In the genomic region with DNA sequence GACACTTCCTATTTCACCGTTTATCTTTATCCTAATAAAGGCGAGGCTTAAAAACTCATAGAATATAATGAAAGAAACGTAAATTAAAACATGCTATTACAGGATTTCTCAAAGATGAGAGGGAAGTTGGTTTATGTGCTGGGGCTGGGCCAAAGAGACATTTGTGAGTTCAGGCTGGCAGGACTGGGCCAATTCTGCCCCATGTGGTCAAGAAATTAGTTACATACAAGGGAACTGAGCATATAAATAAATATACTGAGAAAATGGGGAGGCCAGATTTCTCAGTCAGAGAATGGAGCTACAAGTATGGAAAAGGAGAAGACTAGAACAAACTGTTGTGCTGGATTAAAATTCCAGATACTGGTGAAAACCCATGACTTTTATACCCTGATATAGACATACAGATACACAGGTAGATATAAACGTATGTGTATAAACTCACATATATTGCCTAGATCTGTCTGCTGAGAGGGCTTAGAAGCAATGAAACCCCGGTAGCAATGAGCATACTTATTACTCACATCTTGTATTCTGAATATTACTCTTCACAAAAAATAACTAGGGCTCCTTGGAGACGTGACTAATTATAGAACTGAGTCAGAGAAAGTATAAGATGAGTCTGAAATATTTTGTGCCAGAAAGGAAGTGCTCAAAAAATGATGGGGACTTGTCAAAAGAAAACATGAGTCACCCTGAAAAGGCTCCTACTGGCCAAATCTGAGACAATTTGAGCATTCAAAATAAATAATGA, we compare ENCODE assay signal across 9 cellular contexts.
DNase-seq lines count a peak whose midpoint lies in the region; ATAC-seq and TF ChIP-seq lines count a peak whose summit lies in the region.
"Had no signal": no experiment of that assay in that cellular context is flagged by ENCODE, and none has a peak within 500 bp of the region (broad histone marks: within the 10 kb centered on the region; RNA-seq: fewer than 3 reads in every experiment).

No MANE protein-coding gene starts in this region.

- H3K27me3 Mint-ChIP-seq in Caco-2 (ENCODE audit: insufficient read depth, unreplicated experiment) = no peaks in the 10 kb centered on the region
- H3K27me3 Mint-ChIP-seq: IgD-negative memory B cell had no signal

- intact Hi-C loops in Caco-2 (cut with micrococcal nuclease; ENCODE audit: unreplicated experiment) = no loop called here

- no peak overlapping the region for H3K27ac Mint-ChIP-seq in Caco-2 (ENCODE audit: unreplicated experiment)
- H3K27ac Mint-ChIP-seq: IgD-negative memory B cell had no signal

- peaks cover 7% of the 10 kb centered on the region for H3K4me1 Mint-ChIP-seq in Caco-2 (ENCODE audit: low read depth, unreplicated experiment)
- H3K4me1 Mint-ChIP-seq: IgD-negative memory B cell had no signal

- H3K4me1 ChIP-seq in Caco-2 = no peaks in the 10 kb centered on the region

- peaks cover 3% of the 10 kb centered on the region; the same call in 1 of the 2 replicates for H3K36me3 ChIP-seq in Caco-2 (ENCODE audit: control insufficient read depth, insufficient read depth, low read length)

- no peak overlapping the region for H3K4me3 Mint-ChIP-seq in Caco-2 (ENCODE audit: unreplicated experiment)
- H3K4me3 Mint-ChIP-seq: IgD-negative memory B cell had no signal

- peaks cover 43% of the 10 kb centered on the region for H3K36me3 Mint-ChIP-seq in Caco-2 (ENCODE audit: insufficient read depth, unreplicated experiment)

- H3K9me3 Mint-ChIP-seq in Caco-2 (ENCODE audit: unreplicated experiment) = peaks cover 44% of the 10 kb centered on the region

- peaks cover 24% of the 10 kb centered on the region for H3K9me3 ChIP-seq in Caco-2

- DNase-seq in ACHN (peak; percentile 46), NCI-H226 (peak; percentile 53), epithelial cell of esophagus (ENCODE audit: low read depth) (peak; percentile 92), superior temporal gyrus (ENCODE audit: extremely low spot score) (peak; percentile 54), LoVo (ENCODE audit: low spot score) (no peak), Caco-2 (no peak)

- POLR2A ChIA-PET in Caco-2 (lab: Charles Lee) = interaction anchor here (0.5 kb wide), 1 partner anchor 24 kb away, joined by 7 read pairs; no protein-coding TSS in a partner anchor

- no peaks in the 10 kb centered on the region for H3K27me3 ChIP-seq in Caco-2 (replicated peaks; ENCODE audit: control insufficient read depth, insufficient read depth, low read length)

- CTCF ChIA-PET in Caco-2 (lab: Charles Lee) = no interaction called here

- H3K4me3 ChIP-seq in epithelial cell of esophagus (ENCODE audit: low read length) = no peak overlapping the region
- H3K4me3 ChIP-seq in Caco-2 (ENCODE audit: low read depth, low read length) = no peak overlapping the region

- in situ Hi-C loops in ACHN (cut with HindIII; ENCODE audit: low pct_ligation_motif_present, low pct_unique_long_range_greater_than_20kb, low sequenced_read_pairs) = no loop called here

- ATAC-seq in GM18502 (IDR thresholded peaks at IDR 0.05; ENCODE audit: poor library complexity, unreplicated experiment) (peak; percentile 94), HG02798 (IDR thresholded peaks at IDR 0.05; ENCODE audit: poor library complexity, unreplicated experiment) (peak; percentile 84)

- no TSS peak for BruUV-seq in Caco-2 (replicated peaks; lab: Mats Ljungman, UMichigan)

- TF ChIP-seq CTCF in epithelial cell of esophagus (IDR thresholded peaks at IDR 0.05; ENCODE audit: insufficient read depth, low read depth, low read length, missing control alignments) (peak; percentile 35), Caco-2 (IDR thresholded peaks at IDR 0.05; ENCODE audit: insufficient read depth in 1 of 2, low read depth in 1 of 2, low read length in 1 of 2, severe bottlenecking in 1 of 2, unreplicated experiment in 1 of 2) (peak in 1 of 2 experiments; percentile 27)

Comparison
In these comparisons a context has a peak if more than half of its experiments do, and no peak if none do; other contexts are left out.
1. DNase-seq: peak in ACHN (single experiment), NCI-H226 (single experiment), epithelial cell of esophagus (single experiment) and superior temporal gyrus (single experiment); none in LoVo (single experiment) and Caco-2 (0 of 2).